In the genomic region with DNA sequence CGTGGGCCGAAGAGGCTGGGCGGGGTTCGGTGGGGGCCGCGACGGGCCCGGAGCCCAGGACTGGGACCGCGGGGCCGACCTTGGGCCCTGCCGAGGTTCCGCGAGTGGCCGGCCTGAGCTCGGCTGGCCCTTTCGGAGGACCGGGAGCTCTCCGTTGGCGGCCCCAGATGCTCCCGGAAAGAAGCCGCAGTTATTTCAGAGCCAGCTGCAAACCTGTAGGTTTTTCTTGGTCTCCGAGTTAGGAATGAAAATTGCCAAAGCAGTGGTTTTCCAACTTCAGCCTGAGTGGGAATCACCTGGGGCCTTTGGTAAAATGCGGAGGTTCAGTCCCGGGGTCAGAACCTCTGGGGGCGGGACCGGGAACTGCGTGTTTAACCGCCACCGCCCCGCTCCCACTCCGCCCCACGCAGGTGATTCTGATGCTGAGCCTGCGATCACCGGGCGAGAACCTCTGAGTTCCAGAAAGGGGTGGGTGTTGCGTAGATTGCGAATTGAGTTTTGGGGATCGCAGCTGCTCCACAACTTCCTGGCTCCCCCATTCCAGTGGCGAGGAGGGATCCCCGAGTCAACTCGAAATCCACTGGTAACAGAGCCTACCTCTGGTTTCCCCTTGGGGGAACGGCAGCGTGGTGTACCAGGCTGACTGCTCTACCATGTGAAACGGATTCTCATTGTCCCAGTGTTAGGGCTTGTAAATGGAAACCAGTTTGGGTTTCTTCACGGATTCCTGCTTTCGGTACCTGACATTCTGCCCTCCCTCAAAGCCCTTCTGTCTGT, we compare ENCODE assay signal across 8 cellular contexts. TPM values are rescaled to one million over a fixed set of nuclear protein-coding genes. Genes with fewer than 3 reads are reported as not detected.
A peak's percentile ranks its signal among the peaks of the same experiment; 100 is the strongest.
DNase-seq lines count a peak whose midpoint lies in the region; ATAC-seq and TF ChIP-seq lines count a peak whose summit lies in the region.
"Not testable (repeated sequence)": the region's sequence is repeated elsewhere in the genome, so short reads cannot be mapped to it uniquely, and the experiment has no call there.

No MANE protein-coding gene starts in this region.

- H3K27ac ChIP-seq in OCI-LY7 (ENCODE audit: low read depth, low read length, poor library complexity, severe bottlenecking), result not testable (repeated sequence)
- peak overlapping the region; percentile 95 for H3K27ac ChIP-seq in suprapubic skin

- peak; percentile 17 for ATAC-seq in HG03039 (IDR thresholded peaks at IDR 0.05; ENCODE audit: unreplicated experiment)

- H3K4me3 ChIP-seq in OCI-LY7 (ENCODE audit: low read depth, low read length, poor library complexity, severe bottlenecking), result peak overlapping the region; percentile 77
- H3K4me3 ChIP-seq in kidney epithelial cell (ENCODE audit: low read depth, low read length), result peak overlapping the region; percentile 95
- H3K4me3 ChIP-seq in retinal pigment epithelial cell (ENCODE audit: low read length), result peak overlapping the region; percentile 72
- H3K4me3 ChIP-seq in suprapubic skin, result peak overlapping the region; percentile 88

- H4K20me1 ChIP-seq in OCI-LY7 (ENCODE audit: insufficient read depth, low read length), result not testable (repeated sequence)

- H3K9me2 ChIP-seq in OCI-LY7 (ENCODE audit: insufficient read depth, low read length), result not testable (repeated sequence)

- not testable (repeated sequence) for H3K4me1 ChIP-seq in ES-I3 (ENCODE audit: insufficient read depth, low read length)
- H3K4me1 ChIP-seq in OCI-LY7 (ENCODE audit: insufficient read depth, low read length, poor library complexity, severe bottlenecking) (peaks cover 23% of the 10 kb centered on the region), suprapubic skin (peaks cover 33% of the 10 kb centered on the region)

- intact Hi-C loops in OCI-LY7 (cut with micrococcal nuclease; ENCODE audit: unreplicated experiment), result not testable (repeated sequence)

- peak overlapping the region; percentile 61; the same call in 1 of the 2 replicates for H2AFZ ChIP-seq in OCI-LY7 (ENCODE audit: low read length)

- H3K27me3 ChIP-seq in kidney epithelial cell (ENCODE audit: control insufficient read depth, insufficient read depth, low read length); suprapubic skin: not testable (repeated sequence)

- not testable (repeated sequence) for TF ChIP-seq EP300 in suprapubic skin (IDR thresholded peaks at IDR 0.05)

- not testable (repeated sequence) for TF ChIP-seq POLR2A in suprapubic skin (IDR thresholded peaks at IDR 0.05)

- CTCF ChIA-PET in OCI-LY7 (lab: Charles Lee; ENCODE audit: unreplicated experiment), result not testable (repeated sequence)

- peaks cover 16% of the 10 kb centered on the region; the same call in 1 of the 2 replicates for H3K79me2 ChIP-seq in OCI-LY7 (ENCODE audit: insufficient read depth, low read depth, low read length)

- 2% methylated on average over 8 of the region's 47 CpGs for WGBS in suprapubic skin

- H3K9me3 ChIP-seq in ES-I3 (ENCODE audit: control insufficient read depth, insufficient read depth, low read length); OCI-LY7 (ENCODE audit: low read length); suprapubic skin: not testable (repeated sequence)

- POLR2A ChIA-PET in OCI-LY7 (lab: Charles Lee), result not testable (repeated sequence)

- BruUV-seq in OCI-LY7 (replicated peaks; lab: Mats Ljungman, UMichigan), result not testable (repeated sequence)

- peak overlapping the region; percentile 79 for H3K9ac ChIP-seq in ES-I3 (ENCODE audit: low read depth, low read length)

- DNase-seq in OCI-LY7 (ENCODE audit: low spot score) (peak; percentile 40), dermis blood vessel endothelial cell (peak; percentile 37), suprapubic skin (ENCODE audit: low spot score in 2 of 2) (peak in 1 of 2 donors; percentile 74)
- DNase-seq in activated CD8-positive, alpha-beta memory T cell treated with anti-CD3 and anti-CD28 coated beads, Interleukin-2, amount 50 U/mL, for 1 hour (ENCODE audit: extremely low read depth), result peak; percentile 11
- DNase-seq in kidney epithelial cell (ENCODE audit: low read depth); retinal pigment epithelial cell (ENCODE audit: low read depth): not testable (repeated sequence)

- not testable (repeated sequence) for H3K36me3 ChIP-seq in ES-I3 (ENCODE audit: insufficient read depth, low read length); OCI-LY7 (ENCODE audit: insufficient read depth, low read length); kidney epithelial cell (ENCODE audit: control insufficient read depth, insufficient read depth, low read length); suprapubic skin

- H3K4me2 ChIP-seq in OCI-LY7 (ENCODE audit: low read length), result peak overlapping the region; percentile 69

- TF ChIP-seq CTCF in OCI-LY7 (conservative IDR thresholded peaks at IDR 0.05; ENCODE audit: low read length); kidney epithelial cell (IDR thresholded peaks at IDR 0.05; ENCODE audit: insufficient read depth, low read length, poor library complexity, severe bottlenecking); retinal pigment epithelial cell (conservative IDR thresholded peaks at IDR 0.05; ENCODE audit: low read depth, low read length); suprapubic skin (IDR thresholded peaks at IDR 0.05): not testable (repeated sequence)

RNA-seq across cellular contexts. Expression of a gene that starts 0.8 kb away (rescaled TPM):
- 43.0 and 58.0 TPM in 2 replicates for total RNA-seq in OCI-LY7 (2014; rRNA removed; shearing (Covaris generic))
- 83.3 and 85.3 TPM in 2 replicates for total RNA-seq in OCI-LY7 (2022)
- total RNA-seq in dermis blood vessel endothelial cell, result 119 and 124 TPM in 2 replicates
- total RNA-seq in kidney epithelial cell, result 53.0 and 55.5 TPM in 2 replicates
- total RNA-seq in suprapubic skin, result 10 to 100 TPM; 37.8 to 81.0 (median 62.4) TPM

RNA-seq across cellular contexts. Expression of a gene that starts 38.4 kb away (rescaled TPM):
- 52.0 and 66.7 TPM in 2 replicates for total RNA-seq in OCI-LY7 (2014; rRNA removed; shearing (Covaris generic))
- total RNA-seq in OCI-LY7 (2022) (124 and 138 TPM in 2 replicates), dermis blood vessel endothelial cell (33.8 and 37.8 TPM in 2 replicates), kidney epithelial cell (26.4 and 28.2 TPM in 2 replicates), suprapubic skin (100 to 1,000 TPM in 1 of 4 donors, 10 to 100 TPM in 3; 76.1 to 187 (median 78.8) TPM)
